Comparison of ENCODE assay signal across 11 cellular contexts in the genomic region with DNA sequence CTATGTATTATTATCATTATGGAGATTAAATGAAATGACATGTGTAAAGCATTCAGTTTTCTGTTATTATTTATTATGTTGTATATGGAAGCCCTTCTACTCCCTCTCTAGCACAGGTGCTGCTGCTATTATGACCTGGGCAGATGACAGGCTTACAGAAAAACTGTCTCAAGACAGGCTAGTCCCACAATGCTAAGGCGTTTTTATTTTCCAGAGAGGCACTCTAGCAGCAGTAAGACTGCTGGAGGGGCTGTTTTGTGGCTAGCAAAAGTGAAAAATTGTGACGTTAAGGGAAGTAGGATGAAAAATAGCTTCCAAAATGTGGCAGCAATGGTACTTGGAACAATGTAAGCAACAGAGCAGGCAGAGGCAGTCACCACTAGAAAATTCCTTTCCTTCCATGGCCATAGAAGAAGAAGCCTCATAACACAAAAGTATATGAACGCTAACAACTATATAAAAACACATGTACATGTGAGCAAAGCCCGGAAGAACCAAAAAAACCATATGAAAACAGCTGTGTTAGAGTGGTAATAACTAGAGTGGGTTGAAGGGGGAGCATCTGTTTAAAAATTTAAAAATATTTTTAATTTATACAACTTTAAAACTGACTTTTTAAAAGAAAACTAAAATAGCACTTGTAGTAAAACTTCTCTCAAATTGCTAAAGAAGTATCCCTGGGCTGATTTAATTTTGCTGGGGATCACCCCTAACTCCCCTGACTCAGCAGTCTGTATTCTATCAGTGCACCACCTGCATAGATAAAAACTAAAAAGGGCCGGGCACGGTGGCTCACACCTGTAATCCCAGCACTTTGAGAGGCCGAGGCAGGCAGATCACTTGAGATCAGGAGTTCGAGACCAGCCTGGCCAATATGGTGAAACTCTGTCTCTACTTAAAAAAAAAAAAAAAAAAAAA. TPM values are rescaled to one million over a fixed set of nuclear protein-coding genes. Genes with fewer than 3 reads are reported as not detected.
A peak's percentile ranks its signal among the peaks of the same experiment; 100 is the strongest.
DNase-seq lines count a peak whose midpoint lies in the region; ATAC-seq, FAIRE-seq and TF ChIP-seq lines count a peak whose summit lies in the region.
"Had no signal": no experiment of that assay in that cellular context is flagged by ENCODE, and none has a peak within 500 bp of the region (broad histone marks: within the 10 kb centered on the region; RNA-seq: fewer than 3 reads in every experiment).

No MANE protein-coding gene starts in this region.

- H3K9me3 Mint-ChIP-seq in endothelial cell (ENCODE audit: unreplicated experiment), result no peaks in the 10 kb centered on the region

- no peak overlapping the region for H3K4me3 Mint-ChIP-seq in endothelial cell (ENCODE audit: unreplicated experiment)

- peaks cover 2% of the 10 kb centered on the region for H3K4me1 Mint-ChIP-seq in endothelial cell (ENCODE audit: unreplicated experiment)

- H3K36me3 Mint-ChIP-seq in endothelial cell (ENCODE audit: low read depth, unreplicated experiment), result no peaks in the 10 kb centered on the region

- H3K4me3 ChIP-seq in fibroblast of mammary gland (ENCODE audit: control insufficient read depth, low read depth, low read length), result no peak overlapping the region
- H3K4me3 ChIP-seq in sigmoid colon, result peak overlapping the region in 1 of 4 donors; percentile 10
- H3K4me3 ChIP-seq: pancreas had no signal

- no peak for FAIRE-seq in GM12892 (lab: Jason Lieb, UNC)
- FAIRE-seq: pancreas had no signal

- no peaks in the 10 kb centered on the region for H3K36me3 ChIP-seq in sigmoid colon
- H3K36me3 ChIP-seq: brain microvascular endothelial cell, pancreas had no signal

- TF ChIP-seq POLR2A in sigmoid colon (IDR thresholded peaks at IDR 0.05) (no peak), GM12892 (IDR thresholded peaks at IDR 0.05; ENCODE audit: low read depth, low read length) (no peak)

- no peak overlapping the region for H3K27ac Mint-ChIP-seq in endothelial cell (ENCODE audit: unreplicated experiment)

- ATAC-seq in GM19351 (IDR thresholded peaks at IDR 0.05; ENCODE audit: unreplicated experiment) (peak; percentile 43), HG03342 (IDR thresholded peaks at IDR 0.05; ENCODE audit: unreplicated experiment) (no peak)

- CTCF ChIA-PET in RWPE1 (lab: Yijun Ruan, JAX), result interaction anchor here (0.5 to 1.0 kb wide), 10 partner anchors 8 to 1189 kb away, joined by 3 to 8 read pairs (median 4); no protein-coding TSS in a partner anchor

- no peaks in the 10 kb centered on the region for H3K27me3 Mint-ChIP-seq in endothelial cell (ENCODE audit: unreplicated experiment)

- peaks cover 0 to 65% (median 58%) of the 10 kb centered on the region in 4 donors for H3K4me1 ChIP-seq in sigmoid colon

- DNase-seq in RWPE1 (ENCODE audit: low spot score), result no peak
- peak; percentile 34 for DNase-seq in fibroblast of mammary gland (ENCODE audit: low read depth)
- no peak for DNase-seq in sigmoid colon
- DNase-seq in GM12892 (ENCODE audit: insufficient read length), result no peak
- no peak for DNase-seq in NCI-H2107 treated with DMSO at 0.1 percent for 48 hours (lab: John Stamatoyannopoulos, UW; ENCODE audit: unreplicated experiment)
- no peak for DNase-seq in endothelial cell (ENCODE audit: low spot score)
- DNase-seq: brain microvascular endothelial cell, NCI-H1048, pancreas had no signal

- intact Hi-C loops in sigmoid colon (cut with DNase I), result no loop called here

- H3K27me3 ChIP-seq in sigmoid colon, result no peaks in the 10 kb centered on the region
- H3K27me3 ChIP-seq: brain microvascular endothelial cell, pancreas had no signal

- POLR2A ChIA-PET in RWPE1 (lab: Yijun Ruan, JAX; ENCODE audit: low non-redundant PET), result interaction anchor here (0.6 kb wide), 1 partner anchor 331 kb away, joined by 5 read pairs; no protein-coding TSS in a partner anchor

- H3K27ac ChIP-seq in RWPE1 (peak overlapping the region; percentile 12; the same call in 1 of the 2 replicates), sigmoid colon (peak overlapping the region; percentile 80 to 85 (median 84))
- H3K27ac ChIP-seq: brain microvascular endothelial cell had no signal

- TF ChIP-seq EP300 in sigmoid colon (IDR thresholded peaks at IDR 0.05), result no peak

- H3K9me3 ChIP-seq in sigmoid colon, result no peaks in the 10 kb centered on the region
- H3K9me3 ChIP-seq: pancreas had no signal

- 49 to 59% methylated on average over 8 of the region's 8 CpGs for WGBS in sigmoid colon, 2 donors

- TF ChIP-seq CTCF in RWPE1 (conservative IDR thresholded peaks at IDR 0.05; ENCODE audit: low read depth) (no peak), fibroblast of mammary gland (conservative IDR thresholded peaks at IDR 0.05; ENCODE audit: control insufficient read depth, insufficient read depth, low read depth, low read length) (no peak), sigmoid colon (IDR thresholded peaks at IDR 0.05) (no peak), endothelial cell (IDR thresholded peaks at IDR 0.05; ENCODE audit: unreplicated experiment) (no peak)

RNA-seq across cellular contexts. Expression of gene CLINT1, which starts 30.7 kb away (rescaled TPM):
- total RNA-seq in sigmoid colon, result 100 to 1,000 TPM in 3 of 4 donors, 10 to 100 TPM in 1; 88.1 to 171 (median 109) TPM
- 10 to 100 TPM; 40.2 to 64.1 (median 53.6) TPM for polyA plus RNA-seq in sigmoid colon
- polyA plus RNA-seq in GM12892 (2012; ENCODE audit: missing spikeins), result 18.4 TPM
- 72.9 TPM for total RNA-seq in endothelial cell (ENCODE audit: unreplicated experiment)
